17 cellular contexts compared by ENCODE assay signal in the genomic region with DNA sequence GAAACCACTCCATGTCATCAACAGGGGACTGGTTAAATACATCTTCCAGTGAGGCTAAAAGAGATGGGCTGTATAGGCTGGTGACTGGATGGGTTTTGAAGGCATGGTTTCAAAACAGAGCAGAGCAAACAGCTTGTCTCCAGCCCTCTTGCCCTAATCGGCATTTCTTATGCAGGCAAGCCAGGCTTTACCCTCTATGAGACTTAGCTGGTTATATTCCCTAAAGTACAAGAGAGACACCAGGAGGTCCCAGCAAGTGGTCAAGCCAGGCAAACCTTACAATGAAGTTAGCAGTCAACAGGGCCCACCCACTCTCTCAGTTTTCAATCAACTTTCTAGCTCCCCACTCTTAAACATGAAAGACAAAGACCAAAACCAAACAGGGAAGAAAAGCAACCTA.
"Had no signal": no experiment of that assay in that cellular context is flagged by ENCODE, and none has a peak within 500 bp of the region (broad histone marks: within the 10 kb centered on the region; RNA-seq: fewer than 3 reads in every experiment).

No MANE protein-coding gene starts in this region.

- H3K27ac ChIP-seq: heart right ventricle, transverse colon, vagina had no signal

- H3K27me3 ChIP-seq: heart right ventricle, transverse colon, vagina had no signal

- H3K4me3 ChIP-seq: heart right ventricle, transverse colon, vagina had no signal

- ATAC-seq: heart right ventricle; sciatic nerve; stimulated activated memory B cell treated with anti-CD40 and anti-IgM and Interleukin-4, amounts not matched to agents 10 μg/mL and 1 μg/mL and 100 μg/mL, for 72 hours; T-helper 17 cell had no signal

- DNase-seq: activated CD4-positive, alpha-beta memory T cell treated with anti-CD3 and anti-CD28 coated beads, Interleukin-2, amount 10 ng/mL, durations not matched to agents 7 days and 5 days; activated CD4-positive, alpha-beta T cell treated with anti-CD3 and anti-CD28 coated beads, Interleukin-2, amount 10 ng/mL, durations not matched to agents 24 days and 14 days; activated effector memory CD4-positive, alpha-beta T cell treated with anti-CD3 and anti-CD28 coated beads, Interleukin-2, amount 50 U/mL, for 16 hours; activated naive CD4-positive, alpha-beta T cell treated with anti-CD3 and anti-CD28 coated beads, Interleukin-2, amount 10 ng/mL, durations not matched to agents 7 days and 5 days; activated T-cell treated with anti-CD3 and anti-CD28 coated beads for 4 hours; amygdala; cerebellar nuclear complex; cortex of kidney; heart right ventricle; naive B cell; small intestine; T-helper 17 cell; transverse colon had no signal

- H3K9me3 ChIP-seq: heart right ventricle, transverse colon, vagina had no signal

- H3K36me3 ChIP-seq: transverse colon had no signal

- FAIRE-seq: bronchial epithelial cell, small intestine had no signal

- H3K4me1 ChIP-seq: transverse colon, vagina had no signal
